Comparison of ENCODE assay signal across 10 cellular contexts in genomic region chr5:989961-990530, GRCh38. TPM values are rescaled to one million over a fixed set of nuclear protein-coding genes. Genes with fewer than 3 reads are reported as not detected.
DNase-seq lines count a peak whose midpoint lies in the region; ATAC-seq and TF ChIP-seq lines count a peak whose summit lies in the region.
"Had no signal": no experiment of that assay in that cellular context is flagged by ENCODE, and none has a peak within 500 bp of the region (broad histone marks: within the 10 kb centered on the region; RNA-seq: fewer than 3 reads in every experiment).

No MANE protein-coding gene starts in this region.

- DNase-seq in GM12865 (ENCODE audit: low read depth) (no peak), WERI-Rb-1 (no peak), cardiac muscle cell (ENCODE audit: low read depth in 1 of 2, low spot score in 1 of 2) (peak; percentile 57 to 60), pons (ENCODE audit: low spot score) (peak; percentile 69), NCI-H69 (lab: John Stamatoyannopoulos, UW) (no peak), NCI-H526 treated with DMSO at 0.1 percent for 48 hours (lab: John Stamatoyannopoulos, UW) (no peak)
- DNase-seq: activated CD4-positive, alpha-beta memory T cell treated with anti-CD3 and anti-CD28 coated beads, Interleukin-2, amount 10 ng/mL, durations not matched to agents 7 days and 5 days; NCI-H2081 had no signal

- H3K4me1 ChIP-seq in cardiac muscle cell (ENCODE audit: low read depth) = no peaks in the 10 kb centered on the region

- H3K27me3 ChIP-seq in WERI-Rb-1 (ENCODE audit: insufficient read depth, low read depth, severe bottlenecking) (no peaks in the 10 kb centered on the region), cardiac muscle cell (no peaks in the 10 kb centered on the region)

- ATAC-seq in GM19452 (IDR thresholded peaks at IDR 0.05; ENCODE audit: unreplicated experiment) (no peak), GM18909 (IDR thresholded peaks at IDR 0.05; ENCODE audit: poor library complexity, unreplicated experiment) (no peak)

- H3K36me3 ChIP-seq in WERI-Rb-1 (no peaks in the 10 kb centered on the region), cardiac muscle cell (no peaks in the 10 kb centered on the region)

- peaks cover 9% of the 10 kb centered on the region for H3K9me3 ChIP-seq in WERI-Rb-1 (ENCODE audit: severe bottlenecking)
- H3K9me3 ChIP-seq in cardiac muscle cell (ENCODE audit: low read depth) = no peaks in the 10 kb centered on the region

- no peak overlapping the region for H3K4me3 ChIP-seq in GM12865 (ENCODE audit: low read depth, low read length)
- no peak overlapping the region for H3K4me3 ChIP-seq in WERI-Rb-1 (ENCODE audit: low read depth, low read length)
- H3K4me3 ChIP-seq in cardiac muscle cell = no peak overlapping the region

- H3K27ac ChIP-seq in WERI-Rb-1 (no peak overlapping the region), cardiac muscle cell (no peak overlapping the region)

- TF ChIP-seq CTCF in GM12865 (IDR thresholded peaks at IDR 0.05; ENCODE audit: insufficient read depth, low read depth, low read length, missing control alignments) (peak; percentile 15), WERI-Rb-1 (IDR thresholded peaks at IDR 0.05; ENCODE audit: low read depth, low read length) (peak; percentile 64), cardiac muscle cell (IDR thresholded peaks at IDR 0.05; ENCODE audit: low read depth, low read length) (peak; percentile 36)

RNA-seq across cellular contexts. Expression of gene NKD2, which starts 18.6 kb away (rescaled TPM):
- total RNA-seq in cardiac muscle cell = 3.4 and 4.4 TPM in 2 replicates
- 3.9 and 7.4 TPM in 2 replicates for polyA plus RNA-seq in cardiac muscle cell

Comparison
In these comparisons a context has a peak if more than half of its experiments do, and no peak if none do; other contexts are left out.
1. DNase-seq: peak in cardiac muscle cell (2 of 2) and pons (single experiment); none in GM12865 (single experiment), WERI-Rb-1 (single experiment), NCI-H69 (single experiment) and NCI-H526 treated with DMSO at 0.1 percent for 48 hours (single experiment).
2. Peak in every context shown above with its lines, with median percentiles within 50 percentile points of each other: CTCF ChIP-seq.